ENCODE assay signal across 20 cellular contexts in the genomic region with DNA sequence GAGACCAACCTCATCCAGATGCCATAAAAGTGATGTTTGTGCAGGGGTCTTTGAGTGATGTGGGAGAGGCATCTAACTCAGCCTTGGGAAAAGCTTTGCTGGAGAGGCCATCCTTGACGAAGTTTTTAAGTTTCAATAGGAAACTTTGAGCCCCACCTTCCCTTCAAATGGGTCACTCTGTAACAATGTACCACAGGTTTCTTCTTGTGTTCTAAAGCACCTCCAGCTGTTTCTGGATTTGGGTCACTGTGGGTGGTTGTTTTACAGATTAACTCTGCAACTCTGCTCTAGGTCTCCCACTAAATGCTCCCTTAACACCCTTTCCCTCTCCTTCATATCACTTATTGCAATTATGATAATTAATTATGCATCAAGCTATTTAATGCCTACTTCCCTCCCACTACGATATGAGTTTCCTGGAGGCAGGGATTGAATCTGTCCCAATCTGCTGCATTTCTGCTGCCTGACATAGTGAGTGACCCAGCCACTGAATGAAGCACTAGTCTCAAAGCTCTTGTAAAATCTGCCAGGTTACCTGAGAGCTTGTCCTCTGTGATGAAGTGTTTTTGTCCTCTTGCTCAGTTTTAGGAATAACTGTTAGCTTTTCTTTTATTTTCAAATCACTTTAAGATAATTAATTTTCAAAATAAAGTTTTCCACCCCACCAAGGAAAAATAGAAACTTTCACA.
DNase-seq lines count a peak whose midpoint lies in the region; ATAC-seq and TF ChIP-seq lines count a peak whose summit lies in the region.
"Had no signal": no experiment of that assay in that cellular context is flagged by ENCODE, and none has a peak within 500 bp of the region (broad histone marks: within the 10 kb centered on the region; RNA-seq: fewer than 3 reads in every experiment).

No MANE protein-coding gene starts in this region.

- H3K4me2 ChIP-seq in BLaER1 treated with 17β-estradiol and CSF1 and Interleukin-3, amounts not matched to agents 10 nM and 100 nM, result peak overlapping the region in 7 of 11 experiments; percentile 25 to 63 (median 42); a peak in 10 of 22 replicates
- no peak overlapping the region for H3K4me2 ChIP-seq in mesenchymal stem cell (ENCODE audit: low read length, poor library complexity, severe bottlenecking)
- H3K4me2 ChIP-seq: A549 had no signal

- peaks cover 11% of the 10 kb centered on the region for H3K4me1 Mint-ChIP-seq in WTC11
- H3K4me1 Mint-ChIP-seq: CD14-positive monocyte; CD8-positive, alpha-beta memory T cell had no signal

- no peak overlapping the region for H3K4ac ChIP-seq in mesenchymal stem cell (ENCODE audit: low read depth in 1 of 2, low read length in 2 of 2)

- H3K9me3 ChIP-seq in BLaER1 treated with 17β-estradiol and CSF1 and Interleukin-3, amounts not matched to agents 10 nM and 100 nM (replicated peaks in 1 of 11), result peaks cover 0 to under 1% (median 0%) of the 10 kb centered on the region in 11 experiments; a peak in 2 of 22 replicates
- peaks cover 4% of the 10 kb centered on the region for H3K9me3 ChIP-seq in mesenchymal stem cell (ENCODE audit: control insufficient read depth, low read length)

- no peak overlapping the region for H4K91ac ChIP-seq in mesenchymal stem cell (ENCODE audit: low read length)

- H3K27me3 ChIP-seq in BLaER1 treated with 17β-estradiol and CSF1 and Interleukin-3, amounts not matched to agents 10 nM and 100 nM, result no peaks in the 10 kb centered on the region
- H3K27me3 ChIP-seq in mesenchymal stem cell (ENCODE audit: control insufficient read depth in 1 of 2, insufficient read depth in 1 of 2, low read length in 2 of 2), result peaks cover 0 to 4% of the 10 kb centered on the region in 2 experiments

- H2BK5ac ChIP-seq in mesenchymal stem cell (ENCODE audit: low read depth, low read length, poor library complexity, severe bottlenecking), result peak overlapping the region; percentile 4

- H3K18ac ChIP-seq in mesenchymal stem cell (ENCODE audit: low read depth in 1 of 2, low read length in 2 of 2), result no peak overlapping the region

- peaks cover 0 to 14% (median 10%) of the 10 kb centered on the region in 10 experiments; a peak in 12 of 20 replicates for H3K4me1 ChIP-seq in BLaER1 treated with 17β-estradiol and CSF1 and Interleukin-3, amounts not matched to agents 10 nM and 100 nM
- H3K4me1 ChIP-seq in mesenchymal stem cell (ENCODE audit: control insufficient read depth, insufficient read depth, low read depth, low read length), result no peaks in the 10 kb centered on the region
- H3K4me1 ChIP-seq: A549 had no signal

- no peak overlapping the region for H3K27ac ChIP-seq in BLaER1 treated with 17β-estradiol and CSF1 and Interleukin-3, amounts not matched to agents 10 nM and 100 nM
- H3K27ac ChIP-seq in mesenchymal stem cell (ENCODE audit: low read length, poor library complexity, severe bottlenecking), result no peak overlapping the region
- H3K27ac ChIP-seq: A549 had no signal

- POLR2A ChIA-PET in WTC11 (lab: Charles Lee), result no interaction called here

- no peak overlapping the region for H2BK120ac ChIP-seq in mesenchymal stem cell (ENCODE audit: low read depth, low read length)

- no peak overlapping the region for H3K14ac ChIP-seq in mesenchymal stem cell (ENCODE audit: low read length in 2 of 2)

- H3K4me3 ChIP-seq in BLaER1 treated with 17β-estradiol and CSF1 and Interleukin-3, amounts not matched to agents 10 nM and 100 nM, result no peak overlapping the region
- H3K4me3 ChIP-seq in mesenchymal stem cell (ENCODE audit: insufficient read depth in 1 of 2, low read depth in 1 of 2, low read length in 2 of 2), result no peak overlapping the region
- H3K4me3 ChIP-seq: A549, GM12878 had no signal

- H3K9ac ChIP-seq in BLaER1 treated with 17β-estradiol and CSF1 and Interleukin-3, amounts not matched to agents 10 nM and 100 nM, result no peak overlapping the region
- H3K9ac ChIP-seq in mesenchymal stem cell (ENCODE audit: low read length), result no peak overlapping the region

- peaks cover 16% of the 10 kb centered on the region for H3K36me3 Mint-ChIP-seq in WTC11
- H3K36me3 Mint-ChIP-seq: CD14-positive monocyte had no signal

- H2AFZ ChIP-seq in mesenchymal stem cell (ENCODE audit: low read depth, low read length), result no peak overlapping the region

- H4K8ac ChIP-seq in mesenchymal stem cell (ENCODE audit: low read length), result no peak overlapping the region

- H4K20me1 ChIP-seq in BLaER1 treated with 17β-estradiol and CSF1 and Interleukin-3, amounts not matched to agents 10 nM and 100 nM, result no peaks in the 10 kb centered on the region

- in situ Hi-C loops in ACHN (cut with HindIII; ENCODE audit: low pct_ligation_motif_present, low pct_unique_long_range_greater_than_20kb, low sequenced_read_pairs), result no loop called here

- no peaks in the 10 kb centered on the region for H3K36me3 ChIP-seq in BLaER1 treated with 17β-estradiol and CSF1 and Interleukin-3, amounts not matched to agents 10 nM and 100 nM
- no peaks in the 10 kb centered on the region for H3K36me3 ChIP-seq in mesenchymal stem cell (ENCODE audit: control insufficient read depth in 1 of 2, insufficient read depth in 2 of 2, low read depth in 1 of 2, low read length in 2 of 2)

- no peaks in the 10 kb centered on the region; the same call in 1 of the 2 replicates for H3K27me3 Mint-ChIP-seq in WTC11 (ENCODE audit: low read depth)

- DNase-seq in WTC11 (ENCODE audit: low spot score) (no peak), mesenchymal stem cell (no peak), ACHN (no peak), NCI-H1048 (lab: John Stamatoyannopoulos, UW) (no peak)
- DNase-seq: 8988T; CD4-positive, alpha-beta T cell; CD8-positive, alpha-beta memory T cell; DMS 273 treated with DMSO at 0.1 percent for 48 hours; DMS79; EL; GDM1; GOT3; H9 had no signal

- 65% methylated on average over 1 of the region's 2 CpGs for WGBS in mesenchymal stem cell

- CTCF ChIA-PET in WTC11 (lab: Charles Lee), result no interaction called here

- no peak overlapping the region for H2BK15ac ChIP-seq in mesenchymal stem cell (ENCODE audit: low read depth, poor library complexity, severe bottlenecking)

- H3K9me3 Mint-ChIP-seq in WTC11, result peaks cover 23% of the 10 kb centered on the region
- H3K9me3 Mint-ChIP-seq: CD4-positive, alpha-beta T cell had no signal

- TF ChIP-seq CTCF in WTC11 (IDR thresholded peaks at IDR 0.05), result no peak

- H3K79me1 ChIP-seq in mesenchymal stem cell (replicated peaks; ENCODE audit: low read length, poor library complexity, severe bottlenecking), result no peaks in the 10 kb centered on the region

- H3K27ac Mint-ChIP-seq in WTC11, result no peak overlapping the region
- H3K27ac Mint-ChIP-seq: CD14-positive monocyte; CD4-positive, alpha-beta T cell; H9 had no signal

- no peak overlapping the region for H2BK12ac ChIP-seq in mesenchymal stem cell (ENCODE audit: low read length in 2 of 2)

- H3K23ac ChIP-seq in mesenchymal stem cell (ENCODE audit: low read length in 2 of 2), result no peak overlapping the region

- H2AK5ac ChIP-seq in mesenchymal stem cell (ENCODE audit: low read length, severe bottlenecking), result no peak overlapping the region

- no peak overlapping the region for H3K4me3 Mint-ChIP-seq in WTC11
- H3K4me3 Mint-ChIP-seq: CD14-positive monocyte; CD4-positive, alpha-beta T cell; CD8-positive, alpha-beta memory T cell; H9 had no signal

- ATAC-seq in WTC11 (peak; percentile 78), GM18909 (IDR thresholded peaks at IDR 0.05; ENCODE audit: poor library complexity, unreplicated experiment) (no peak), HG03175 (IDR thresholded peaks at IDR 0.05; ENCODE audit: unreplicated experiment) (no peak)
- ATAC-seq: A549, GM12878, HCT116 had no signal

TF ChIP-seq in WTC11, 78 proteins besides CTCF, POLR2A, EP300 and RAD21 (continues in another document):
- TF ChIP-seq SMAD3 (CRISPR knock-in tag; IDR thresholded peaks at IDR 0.05; ENCODE audit: borderline replicate concordance) (no peak), PRRX2 (CRISPR knock-in tag; IDR thresholded peaks at IDR 0.05) (no peak), CDX4 (CRISPR knock-in tag; IDR thresholded peaks at IDR 0.05; ENCODE audit: borderline replicate concordance) (no peak), GABPB1 (CRISPR knock-in tag; IDR thresholded peaks at IDR 0.05) (no peak), RORB (CRISPR knock-in tag; IDR thresholded peaks at IDR 0.05) (no peak), ZNF416 (CRISPR knock-in tag; IDR thresholded peaks at IDR 0.05) (no peak), NFE2L1 (CRISPR knock-in tag; IDR thresholded peaks at IDR 0.05) (no peak), ZNF121 (CRISPR knock-in tag; IDR thresholded peaks at IDR 0.05) (no peak), TEAD4 (CRISPR knock-in tag; IDR thresholded peaks at IDR 0.05) (no peak), SP1 (CRISPR knock-in tag; conservative IDR thresholded peaks at IDR 0.05) (no peak)
- TF ChIP-seq, protein P1, sequence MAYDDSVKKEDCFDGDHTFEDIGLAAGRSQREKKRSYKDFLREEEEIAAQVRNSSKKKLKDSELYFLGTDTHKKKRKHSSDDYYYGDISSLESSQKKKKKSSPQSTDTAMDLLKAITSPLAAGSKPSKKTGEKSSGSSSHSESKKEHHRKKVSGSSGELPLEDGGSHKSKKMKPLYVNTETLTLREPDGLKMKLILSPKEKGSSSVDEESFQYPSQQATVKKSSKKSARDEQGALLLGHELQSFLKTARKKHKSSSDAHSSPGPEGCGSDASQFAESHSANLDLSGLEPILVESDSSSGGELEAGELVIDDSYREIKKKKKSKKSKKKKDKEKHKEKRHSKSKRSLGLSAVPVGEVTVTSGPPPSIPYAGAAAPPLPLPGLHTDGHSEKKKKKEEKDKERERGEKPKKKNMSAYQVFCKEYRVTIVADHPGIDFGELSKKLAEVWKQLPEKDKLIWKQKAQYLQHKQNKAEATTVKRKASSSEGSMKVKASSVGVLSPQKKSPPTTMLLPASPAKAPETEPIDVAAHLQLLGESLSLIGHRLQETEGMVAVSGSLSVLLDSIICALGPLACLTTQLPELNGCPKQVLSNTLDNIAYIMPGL (CRISPR knock-in tag; IDR thresholded peaks at IDR 0.05), result no peak
- TF ChIP-seq, protein P2, sequence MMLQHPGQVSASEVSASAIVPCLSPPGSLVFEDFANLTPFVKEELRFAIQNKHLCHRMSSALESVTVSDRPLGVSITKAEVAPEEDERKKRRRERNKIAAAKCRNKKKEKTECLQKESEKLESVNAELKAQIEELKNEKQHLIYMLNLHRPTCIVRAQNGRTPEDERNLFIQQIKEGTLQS (CRISPR knock-in tag; conservative IDR thresholded peaks at IDR 0.05), result no peak
